Comparison of ENCODE assay signal across 9 cellular contexts in genomic region chr6:158808918-158809678, GRCh38. TPM values are rescaled to one million over a fixed set of nuclear protein-coding genes. Genes with fewer than 3 reads are reported as not detected.
DNase-seq lines count a peak whose midpoint lies in the region; ATAC-seq, FAIRE-seq and TF ChIP-seq lines count a peak whose summit lies in the region.
"Had no signal": no experiment of that assay in that cellular context is flagged by ENCODE, and none has a peak within 500 bp of the region (broad histone marks: within the 10 kb centered on the region; RNA-seq: fewer than 3 reads in every experiment).

No MANE protein-coding gene starts in this region.

- H3K27me3 ChIP-seq in HepG2 (ENCODE audit: control insufficient read depth in 1 of 2, insufficient read depth in 2 of 2, low read length in 2 of 2) (no peaks in the 10 kb centered on the region), aorta (ENCODE audit: control insufficient read depth in 1 of 2, insufficient read depth in 2 of 2, low read length in 1 of 2) (no peaks in the 10 kb centered on the region), dorsolateral prefrontal cortex (peaks cover 0 to 25% (median 0%) of the 10 kb centered on the region in 45 donors)

- TF ChIP-seq RAD21 in HepG2 (CRISPR knock-in tag; IDR thresholded peaks at IDR 0.05) = no peak

- TF ChIP-seq EP300 in HepG2 (IDR thresholded peaks at IDR 0.05; ENCODE audit: low read depth in 2 of 2, low read length in 2 of 2) = no peak
- TF ChIP-seq EP300 in HepG2 (CRISPR knock-in tag; IDR thresholded peaks at IDR 0.05; ENCODE audit: borderline replicate concordance) = no peak

- ATAC-seq in HG02970 (IDR thresholded peaks at IDR 0.05; ENCODE audit: low FRiP score, unreplicated experiment) (peak; percentile 58), HepG2 (peak; percentile 79), aorta (ENCODE audit: low FRiP score) (no peak)

- BruUV-seq in HepG2 (replicated peaks; lab: Mats Ljungman, UMichigan) = no TSS peak

- peaks cover 75% of the 10 kb centered on the region for H3K36me3 Mint-ChIP-seq in activated naive CD4-positive, alpha-beta T cell treated with anti-CD3 and anti-CD28 coated beads, Interleukin-2, amount 10 ng/mL, durations not matched to agents 7 days and 5 days
- H3K36me3 Mint-ChIP-seq in activated naive CD4-positive, alpha-beta T cell treated with anti-CD3 and anti-CD28 coated beads for 36 hours (ENCODE audit: low read depth) = peaks cover 69% of the 10 kb centered on the region

- no peaks in the 10 kb centered on the region for H3K27me3 Mint-ChIP-seq in activated naive CD4-positive, alpha-beta T cell treated with anti-CD3 and anti-CD28 coated beads, Interleukin-2, amount 10 ng/mL, durations not matched to agents 7 days and 5 days
- no peaks in the 10 kb centered on the region for H3K27me3 Mint-ChIP-seq in activated naive CD4-positive, alpha-beta T cell treated with anti-CD3 and anti-CD28 coated beads for 36 hours (ENCODE audit: low read depth)

- peaks cover 71% of the 10 kb centered on the region for H3K79me2 ChIP-seq in HepG2 (ENCODE audit: insufficient read depth, low read length)

- TF ChIP-seq POLR2A in Raji (IDR thresholded peaks at IDR 0.05; ENCODE audit: insufficient read depth, low read depth, low read length) (peak; percentile 42; the same call in 1 of the 2 replicates), HepG2 (IDR thresholded peaks at IDR 0.05; ENCODE audit: insufficient read depth in 1 of 2, low read depth in 2 of 2, low read length in 2 of 2) (no peak)

- H3K27ac ChIP-seq in HepG2 (ENCODE audit: extremely low read length, insufficient read depth, low read length) (peak overlapping the region; percentile 33), aorta (ENCODE audit: low read depth in 1 of 2, low read length in 2 of 2) (no peak overlapping the region), dorsolateral prefrontal cortex (peak overlapping the region in 1 of 59 donors; percentile 31)

- no peak overlapping the region for H3K9ac ChIP-seq in HepG2 (ENCODE audit: insufficient read depth, low read depth, low read length)

- H2AFZ ChIP-seq in HepG2 (ENCODE audit: low read length) = no peak overlapping the region

- H3K4me2 ChIP-seq in HepG2 (ENCODE audit: low read depth, low read length) = no peak overlapping the region

- CTCF ChIA-PET in activated naive CD4-positive, alpha-beta T cell treated with anti-CD3 and anti-CD28 coated beads, Interleukin-2, amount 10 ng/mL, durations not matched to agents 7 days and 5 days (lab: Charles Lee) = interaction anchor here (0.8 to 1.2 kb wide), 3 partner anchors 10 to 112 kb away, joined by 3 to 6 read pairs (median 3); no protein-coding TSS in a partner anchor
- CTCF ChIA-PET in activated naive CD4-positive, alpha-beta T cell treated with anti-CD3 and anti-CD28 coated beads for 36 hours (lab: Charles Lee) = interaction anchor here (2.2 kb wide), 1 partner anchor 164 kb away, joined by 4 read pairs; no protein-coding TSS in a partner anchor
- CTCF ChIA-PET in HepG2 (lab: Yijun Ruan, JAX; ENCODE audit: low intra/inter-chr PET ratio, low total read pairs) = no interaction called here

- H3K4me3 Mint-ChIP-seq in activated naive CD4-positive, alpha-beta T cell treated with anti-CD3 and anti-CD28 coated beads, Interleukin-2, amount 10 ng/mL, durations not matched to agents 7 days and 5 days = no peak overlapping the region
- no peak overlapping the region for H3K4me3 Mint-ChIP-seq in activated naive CD4-positive, alpha-beta T cell treated with anti-CD3 and anti-CD28 coated beads for 36 hours

- H3K4me1 Mint-ChIP-seq in activated naive CD4-positive, alpha-beta T cell treated with anti-CD3 and anti-CD28 coated beads, Interleukin-2, amount 10 ng/mL, durations not matched to agents 7 days and 5 days = peaks cover 96% of the 10 kb centered on the region
- peaks cover 94% of the 10 kb centered on the region for H3K4me1 Mint-ChIP-seq in activated naive CD4-positive, alpha-beta T cell treated with anti-CD3 and anti-CD28 coated beads for 36 hours (ENCODE audit: low read depth)

- 0 out of 2 replicates have a peak, but pooled peaks cover 12% of the 10 kb centered on the region for H4K20me1 ChIP-seq in HepG2 (ENCODE audit: insufficient read depth, low read length)

- intact Hi-C loops in activated naive CD4-positive, alpha-beta T cell treated with anti-CD3 and anti-CD28 coated beads for 36 hours (cut with micrococcal nuclease) = no loop called here
- intact Hi-C loops in HepG2 (cut with micrococcal nuclease; ENCODE audit: unreplicated experiment) (no loop called here), aorta (cut with DNase I) (no loop called here), dorsolateral prefrontal cortex (cut with DNase I) (no loop called here)

- H3K4me1 ChIP-seq in HepG2 (ENCODE audit: insufficient read depth, low read length) (peaks cover 56% of the 10 kb centered on the region), aorta (ENCODE audit: control insufficient read depth in 1 of 2, insufficient read depth in 2 of 2, low read length in 2 of 2) (no peaks in the 10 kb centered on the region)

- TF ChIP-seq CTCF in HepG2 (CRISPR knock-in tag; IDR thresholded peaks at IDR 0.05) (no peak), dorsolateral prefrontal cortex (IDR thresholded peaks at IDR 0.05 in 54 of 56, conservative IDR thresholded peaks at IDR 0.05 in 2 of 56; ENCODE audit: low read depth in 1 of 56, partially characterized antibody in 56 of 56) (no peak)

- in situ Hi-C loops in HepG2 (cut with HindIII; ENCODE audit: extremely low pct_ligation_motif_present, low pct_unique_long_range_greater_than_20kb) = no loop called here

- H3K9me3 Mint-ChIP-seq in activated naive CD4-positive, alpha-beta T cell treated with anti-CD3 and anti-CD28 coated beads, Interleukin-2, amount 10 ng/mL, durations not matched to agents 7 days and 5 days = no peaks in the 10 kb centered on the region
- no peaks in the 10 kb centered on the region for H3K9me3 Mint-ChIP-seq in activated naive CD4-positive, alpha-beta T cell treated with anti-CD3 and anti-CD28 coated beads for 36 hours

- POLR2A ChIA-PET in HepG2 (lab: Yijun Ruan, JAX) = interaction anchor here (1.3 kb wide), 1 partner anchor 10 kb away, joined by 5 read pairs; the partner anchor contains the start of gene EZR

- FAIRE-seq in HepG2 (lab: Jason Lieb, UNC) = peak; percentile 66
- FAIRE-seq: G401.6 had no signal

- peak overlapping the region; percentile 80 for H3K27ac Mint-ChIP-seq in activated naive CD4-positive, alpha-beta T cell treated with anti-CD3 and anti-CD28 coated beads, Interleukin-2, amount 10 ng/mL, durations not matched to agents 7 days and 5 days
- no peak overlapping the region for H3K27ac Mint-ChIP-seq in activated naive CD4-positive, alpha-beta T cell treated with anti-CD3 and anti-CD28 coated beads for 36 hours

- WGBS in HepG2 (ENCODE audit: low lambda C conversion rate) = 73% methylated on average over 8 of the region's 8 CpGs
- WGBS in aorta, 2 donors = 91 to 92% methylated on average over 8 of the region's 8 CpGs

- no peak for DNase-seq in activated naive CD4-positive, alpha-beta T cell treated with anti-CD3 and anti-CD28 coated beads, Interleukin-2, amount 10 ng/mL, durations not matched to agents 7 days and 5 days
- DNase-seq in activated naive CD4-positive, alpha-beta T cell treated with anti-CD3 and anti-CD28 coated beads for 36 hours = no peak
- DNase-seq in HepG2 (ENCODE audit: low spot score) (peak; percentile 78), aorta (no peak), dorsolateral prefrontal cortex (no peak)
- DNase-seq in activated CD4-positive, alpha-beta T cell treated with anti-CD3 and anti-CD28 coated beads for 4 hours = no peak

- H3K36me3 ChIP-seq in HepG2 (replicated peaks in 1 of 2; ENCODE audit: control insufficient read depth in 1 of 2, insufficient read depth in 2 of 2, low read length in 2 of 2) (peaks cover 5 to 10% of the 10 kb centered on the region in 2 experiments; a peak in 4 of 5 replicates), aorta (ENCODE audit: control insufficient read depth in 1 of 2, insufficient read depth in 2 of 2, low read length in 1 of 2) (no peaks in the 10 kb centered on the region)

- H3K4me3 ChIP-seq in HepG2 (replicated peaks in 1 of 3; ENCODE audit: insufficient read depth in 1 of 3, low read depth in 2 of 3, low read length in 3 of 3) (no peak overlapping the region), aorta (ENCODE audit: low read length in 2 of 2) (no peak overlapping the region), dorsolateral prefrontal cortex (no peak overlapping the region)

- H3K9me3 ChIP-seq in HepG2 (ENCODE audit: low read length) (no peaks in the 10 kb centered on the region), aorta (ENCODE audit: control insufficient read depth, low read length) (no peaks in the 10 kb centered on the region)

TF ChIP-seq in HepG2, 621 proteins besides CTCF, POLR2A, EP300 and RAD21 (continues in another document):
- no peak for TF ChIP-seq ZNF446 (CRISPR knock-in tag; IDR thresholded peaks at IDR 0.05)
- TF ChIP-seq KDM3A (CRISPR knock-in tag; IDR thresholded peaks at IDR 0.05; ENCODE audit: low read depth) = no peak

RNA-seq across cellular contexts. Expression of gene EZR, which starts 10.1 kb away (rescaled TPM):
- 100 to 1,000 TPM; 229 to 230 TPM for total RNA-seq in activated naive CD4-positive, alpha-beta T cell treated with anti-CD3 and anti-CD28 coated beads for 36 hours
- total RNA-seq in HepG2 (2016; rRNA removed; fragmentation: Illumina TruSeq; extraction: Trizol) = 60.3 and 75.7 TPM in 2 replicates
- total RNA-seq in HepG2 (2016; cell fraction: cytosol; rRNA removed; fragmentation: Illumina TruSeq; extraction: Trizol; ENCODE audit: low read depth) = 8.6 and 10.8 TPM in 2 replicates
- total RNA-seq in HepG2 (2016; cell fraction: insoluble cytoplasmic fraction; rRNA removed; fragmentation: Illumina TruSeq; extraction: Trizol) = 63.6 and 68.8 TPM in 2 replicates
- 21.2 and 23.3 TPM in 2 replicates for total RNA-seq in HepG2 (2016; cell fraction: membrane; rRNA removed; fragmentation: Illumina TruSeq; extraction: Trizol)
- total RNA-seq in HepG2 (2016; cell fraction: nucleus; rRNA removed; fragmentation: Illumina TruSeq; extraction: Trizol) = 35.3 and 38.9 TPM in 2 replicates
- 34.7 and 36.8 TPM in 2 replicates for polyA plus RNA-seq in HepG2 (2011; rRNA removed)
- 34.1 and 34.2 TPM in 2 replicates for polyA plus RNA-seq in HepG2 (2011; cell fraction: cytosol; rRNA removed)
- polyA plus RNA-seq in HepG2 (2011; cell fraction: nucleus; rRNA removed) = 25.0 and 25.8 TPM in 2 replicates
- 18.5 and 28.6 TPM in 2 replicates for polyA plus RNA-seq in HepG2 (2012)
- polyA plus RNA-seq in HepG2 (2016; cell fraction: cytosol; fragmentation: Illumina TruSeq; extraction: Trizol; ENCODE audit: low read depth) = 5.0 and 5.1 TPM in 2 replicates
- polyA plus RNA-seq in HepG2 (2016; cell fraction: insoluble cytoplasmic fraction; fragmentation: Illumina TruSeq; extraction: Trizol; ENCODE audit: low read depth) = 79.1 and 90.3 TPM in 2 replicates
- polyA plus RNA-seq in HepG2 (2016; cell fraction: membrane; fragmentation: Illumina TruSeq; extraction: Trizol; ENCODE audit: low read depth) = 12.2 TPM in 2 replicates
- 60.9 and 63.5 TPM in 2 replicates for polyA plus RNA-seq in HepG2 (2016; cell fraction: nucleus; fragmentation: Illumina TruSeq; extraction: Trizol; ENCODE audit: insufficient read depth, low read depth)
- 45.1 and 93.9 TPM in 2 replicates for polyA minus RNA-seq in HepG2 (2011; rRNA and poly(A)+ RNA removed; ENCODE audit: low replicate concordance)
- 28.8 and 29.4 TPM in 2 replicates for polyA minus RNA-seq in HepG2 (2011; cell fraction: cytosol; rRNA and poly(A)+ RNA removed)
- 17.6 and 19.8 TPM in 2 replicates for polyA minus RNA-seq in HepG2 (2011; cell fraction: nucleus; rRNA and poly(A)+ RNA removed)
- 10 to 100 TPM; 44.8 to 56.2 TPM for total RNA-seq in aorta
- polyA plus RNA-seq in aorta = 100 to 1,000 TPM in 1 of 2 donors, 10 to 100 TPM in 1; 13.4 to 127 TPM
- 100 to 1,000 TPM in 20 of 120 experiments, 10 to 100 TPM in 100; 41.2 to 336 (median 78.7) TPM for total RNA-seq in dorsolateral prefrontal cortex
